ENCODE assay signal across 11 cellular contexts in genomic region chr3:169667710-169668080, GRCh38. TPM values are rescaled to one million over a fixed set of nuclear protein-coding genes. Genes with fewer than 3 reads are reported as not detected.
DNase-seq lines count a peak whose midpoint lies in the region; ATAC-seq, FAIRE-seq and TF ChIP-seq lines count a peak whose summit lies in the region.
"Had no signal": no experiment of that assay in that cellular context is flagged by ENCODE, and none has a peak within 500 bp of the region (broad histone marks: within the 10 kb centered on the region; RNA-seq: fewer than 3 reads in every experiment).

No MANE protein-coding gene starts in this region.

- intact Hi-C loops in kidney (cut with DNase I) = no loop called here

- H3K9ac ChIP-seq in kidney (ENCODE audit: low read length in 2 of 2) = peak overlapping the region; percentile 46 to 74

- H3K9me3 Mint-ChIP-seq in T-helper 2 cell treated with Interferon-gamma antibody and Interleukin-4, amounts not matched to agents 5 μg/mL and 100 μg/mL, for 36 hours = no peaks in the 10 kb centered on the region
- no peaks in the 10 kb centered on the region for H3K9me3 Mint-ChIP-seq in activated T-helper 17 cell treated with anti-CD3 and anti-CD28 coated beads, Interleukin-2, amount 50 U/mL, for 72 hours
- peaks cover 0 to 3% of the 10 kb centered on the region in 2 donors for H3K9me3 Mint-ChIP-seq in stimulated activated naive B cell treated with anti-CD40 and anti-IgM and Interleukin-4, amounts not matched to agents 10 μg/mL and 1 μg/mL and 100 μg/mL, for 72 hours

- H3K27ac Mint-ChIP-seq in T-helper 2 cell treated with Interferon-gamma antibody and Interleukin-4, amounts not matched to agents 5 μg/mL and 100 μg/mL, for 36 hours = no peak overlapping the region
- no peak overlapping the region for H3K27ac Mint-ChIP-seq in activated T-helper 17 cell treated with anti-CD3 and anti-CD28 coated beads, Interleukin-2, amount 50 U/mL, for 72 hours
- peak overlapping the region; percentile 2 for H3K27ac Mint-ChIP-seq in stimulated activated naive B cell treated with anti-CD40 and anti-IgM and Interleukin-4, amounts not matched to agents 10 μg/mL and 1 μg/mL and 100 μg/mL, for 72 hours

- H3K4me3 ChIP-seq in kidney (ENCODE audit: low read length in 2 of 2) = peak overlapping the region in 1 of 2 donors; percentile 65

- ATAC-seq in activated T-helper 17 cell treated with anti-CD3 and anti-CD28 coated beads, Interleukin-2, amount 50 U/mL, for 72 hours (replicated peaks) = no peak
- ATAC-seq in stimulated activated naive B cell treated with anti-CD40 and anti-IgM and Interleukin-4, amounts not matched to agents 10 μg/mL and 1 μg/mL and 100 μg/mL, for 72 hours (replicated peaks) = no peak
- ATAC-seq in HG02571 (IDR thresholded peaks at IDR 0.05; ENCODE audit: unreplicated experiment) (no peak), GM21619 (IDR thresholded peaks at IDR 0.05; ENCODE audit: unreplicated experiment) (no peak)

- FAIRE-seq in kidney (lab: Jason Lieb, UNC) = no peak

- H3K36me3 ChIP-seq in kidney (ENCODE audit: control insufficient read depth in 1 of 2, insufficient read depth in 2 of 2, low read length in 2 of 2) = no peaks in the 10 kb centered on the region
- H3K36me3 ChIP-seq: gastrocnemius medialis had no signal

- no peak for TF ChIP-seq CTCF in kidney (IDR thresholded peaks at IDR 0.05; ENCODE audit: borderline replicate concordance, extremely low read depth, insufficient read depth)

- H3K27ac ChIP-seq in kidney (ENCODE audit: low read depth in 2 of 2, low read length in 2 of 2) = peak overlapping the region; percentile 77 to 91

- peaks cover 0 to 2% of the 10 kb centered on the region in 2 donors for H3K4me1 ChIP-seq in kidney (ENCODE audit: control insufficient read depth in 1 of 2, insufficient read depth in 1 of 2, low read depth in 1 of 2, low read length in 2 of 2)

- DNase-seq in T-helper 2 cell treated with Interferon-gamma antibody and Interleukin-4, amounts not matched to agents 5 μg/mL and 100 μg/mL, for 36 hours (ENCODE audit: low spot score) = no peak
- DNase-seq in T-helper 2 cell = no peak
- DNase-seq in kidney = no peak
- DNase-seq in stimulated activated naive B cell treated with anti-CD40 and anti-IgM and Interleukin-4, amounts not matched to agents 10 μg/mL and 1 μg/mL and 100 μg/mL, for 72 hours = no peak
- DNase-seq in foreskin melanocyte = no peak
- DNase-seq: ACHN, gastrocnemius medialis, T1000 had no signal

- peaks cover 22% of the 10 kb centered on the region for H3K4me1 Mint-ChIP-seq in T-helper 2 cell treated with Interferon-gamma antibody and Interleukin-4, amounts not matched to agents 5 μg/mL and 100 μg/mL, for 36 hours (ENCODE audit: low read depth)
- H3K4me1 Mint-ChIP-seq in activated T-helper 17 cell treated with anti-CD3 and anti-CD28 coated beads, Interleukin-2, amount 50 U/mL, for 72 hours = peaks cover 9% of the 10 kb centered on the region
- H3K4me1 Mint-ChIP-seq in stimulated activated naive B cell treated with anti-CD40 and anti-IgM and Interleukin-4, amounts not matched to agents 10 μg/mL and 1 μg/mL and 100 μg/mL, for 72 hours = peaks cover 23 to 52% of the 10 kb centered on the region in 2 donors

- H3K27me3 Mint-ChIP-seq in T-helper 2 cell treated with Interferon-gamma antibody and Interleukin-4, amounts not matched to agents 5 μg/mL and 100 μg/mL, for 36 hours (ENCODE audit: low read depth) = peaks cover 88% of the 10 kb centered on the region
- H3K27me3 Mint-ChIP-seq in activated T-helper 17 cell treated with anti-CD3 and anti-CD28 coated beads, Interleukin-2, amount 50 U/mL, for 72 hours = peaks cover 74% of the 10 kb centered on the region
- H3K27me3 Mint-ChIP-seq in stimulated activated naive B cell treated with anti-CD40 and anti-IgM and Interleukin-4, amounts not matched to agents 10 μg/mL and 1 μg/mL and 100 μg/mL, for 72 hours = peaks cover 70 to 95% of the 10 kb centered on the region in 2 donors

- no peaks in the 10 kb centered on the region for H3K36me3 Mint-ChIP-seq in T-helper 2 cell treated with Interferon-gamma antibody and Interleukin-4, amounts not matched to agents 5 μg/mL and 100 μg/mL, for 36 hours (ENCODE audit: low read depth)
- peaks cover 14% of the 10 kb centered on the region for H3K36me3 Mint-ChIP-seq in activated T-helper 17 cell treated with anti-CD3 and anti-CD28 coated beads, Interleukin-2, amount 50 U/mL, for 72 hours (ENCODE audit: low read depth)
- H3K36me3 Mint-ChIP-seq in stimulated activated naive B cell treated with anti-CD40 and anti-IgM and Interleukin-4, amounts not matched to agents 10 μg/mL and 1 μg/mL and 100 μg/mL, for 72 hours = peaks cover 0 to 3% of the 10 kb centered on the region in 2 donors

- H3K4me3 Mint-ChIP-seq in T-helper 2 cell treated with Interferon-gamma antibody and Interleukin-4, amounts not matched to agents 5 μg/mL and 100 μg/mL, for 36 hours = peak overlapping the region; percentile 8
- H3K4me3 Mint-ChIP-seq in activated T-helper 17 cell treated with anti-CD3 and anti-CD28 coated beads, Interleukin-2, amount 50 U/mL, for 72 hours = peak overlapping the region; percentile 57
- H3K4me3 Mint-ChIP-seq in stimulated activated naive B cell treated with anti-CD40 and anti-IgM and Interleukin-4, amounts not matched to agents 10 μg/mL and 1 μg/mL and 100 μg/mL, for 72 hours = peak overlapping the region; percentile 75 to 76

- H3K9me3 ChIP-seq in kidney (ENCODE audit: control insufficient read depth in 1 of 2, low read length in 2 of 2) = no peaks in the 10 kb centered on the region
- H3K9me3 ChIP-seq: gastrocnemius medialis had no signal

RNA-seq across cellular contexts. Expression of gene MECOM, which starts 4.2 kb away (rescaled TPM):
- total RNA-seq in activated T-helper 17 cell treated with anti-CD3 and anti-CD28 coated beads, Interleukin-2, amount 50 U/mL, for 72 hours = not detected
- total RNA-seq in kidney = 148 TPM
- polyA plus RNA-seq in kidney (ENCODE audit: insufficient read depth, low read depth, low replicate concordance) = 36.0 TPM

Comparison
In these comparisons a context has a peak if more than half of its experiments do, and no peak if none do; other contexts are left out.
1. H3K4me3 Mint-ChIP-seq: peak in every context shown above with its lines; median percentile 76 in stimulated activated naive B cell treated with anti-CD40 and anti-IgM and Interleukin-4, amounts not matched to agents 10 μg/mL and 1 μg/mL and 100 μg/mL, for 72 hours; 57 in activated T-helper 17 cell treated with anti-CD3 and anti-CD28 coated beads, Interleukin-2, amount 50 U/mL, for 72 hours; 8 in T-helper 2 cell treated with Interferon-gamma antibody and Interleukin-4, amounts not matched to agents 5 μg/mL and 100 μg/mL, for 36 hours.
2. RNA of gene MECOM, which starts 4.2 kb away (total RNA-seq): 148 TPM in kidney (single experiment); not detected in activated T-helper 17 cell treated with anti-CD3 and anti-CD28 coated beads, Interleukin-2, amount 50 U/mL, for 72 hours; every median in the first group is over 100 times any median in the second.